ENCODE assay signal across 1 cellular context in genomic region chr6:111677186-111677990, GRCh38.
TF ChIP-seq lines count a peak whose summit lies in the region.

No MANE protein-coding gene starts in this region.

TF ChIP-seq in HepG2, 621 proteins besides CTCF, POLR2A, EP300 and RAD21 (continued from another document and continues in another):
- TF ChIP-seq ZNF318 (CRISPR knock-in tag; IDR thresholded peaks at IDR 0.05), result no peak
- TF ChIP-seq RXRB (CRISPR knock-in tag; IDR thresholded peaks at IDR 0.05; ENCODE audit: borderline replicate concordance), result peak; percentile 32; the same call in 1 of the 2 replicates
- TF ChIP-seq PRMT3 (CRISPR knock-in tag; IDR thresholded peaks at IDR 0.05; ENCODE audit: borderline replicate concordance, low read depth), result no peak
- no peak for TF ChIP-seq YY1 (IDR thresholded peaks at IDR 0.05; ENCODE audit: insufficient read depth, insufficient replicate concordance, low read depth, low read length)
- peak; percentile 42; the same call in 1 of the 2 replicates for TF ChIP-seq ETV5 (CRISPR knock-in tag; IDR thresholded peaks at IDR 0.05; ENCODE audit: borderline replicate concordance)
- TF ChIP-seq MZF1 (CRISPR knock-in tag; IDR thresholded peaks at IDR 0.05; ENCODE audit: borderline replicate concordance), result no peak
- TF ChIP-seq ZNF614 (CRISPR knock-in tag; IDR thresholded peaks at IDR 0.05; ENCODE audit: borderline replicate concordance), result peak; percentile 74; the same call in 1 of the 2 replicates
- TF ChIP-seq ZNF274 (CRISPR knock-in tag; IDR thresholded peaks at IDR 0.05), result no peak
- TF ChIP-seq ZC3H4 (CRISPR knock-in tag; IDR thresholded peaks at IDR 0.05; ENCODE audit: borderline replicate concordance), result no peak
- no peak for TF ChIP-seq SP1 (IDR thresholded peaks at IDR 0.05)
- TF ChIP-seq SP1 (CRISPR knock-in tag; IDR thresholded peaks at IDR 0.05), result no peak
- TF ChIP-seq PHB2 (IDR thresholded peaks at IDR 0.05; ENCODE audit: partially characterized antibody), result no peak
- no peak for TF ChIP-seq ZNF251 (CRISPR knock-in tag; IDR thresholded peaks at IDR 0.05)
- no peak for TF ChIP-seq DZIP1 (CRISPR knock-in tag; IDR thresholded peaks at IDR 0.05)
- TF ChIP-seq, protein P1, sequence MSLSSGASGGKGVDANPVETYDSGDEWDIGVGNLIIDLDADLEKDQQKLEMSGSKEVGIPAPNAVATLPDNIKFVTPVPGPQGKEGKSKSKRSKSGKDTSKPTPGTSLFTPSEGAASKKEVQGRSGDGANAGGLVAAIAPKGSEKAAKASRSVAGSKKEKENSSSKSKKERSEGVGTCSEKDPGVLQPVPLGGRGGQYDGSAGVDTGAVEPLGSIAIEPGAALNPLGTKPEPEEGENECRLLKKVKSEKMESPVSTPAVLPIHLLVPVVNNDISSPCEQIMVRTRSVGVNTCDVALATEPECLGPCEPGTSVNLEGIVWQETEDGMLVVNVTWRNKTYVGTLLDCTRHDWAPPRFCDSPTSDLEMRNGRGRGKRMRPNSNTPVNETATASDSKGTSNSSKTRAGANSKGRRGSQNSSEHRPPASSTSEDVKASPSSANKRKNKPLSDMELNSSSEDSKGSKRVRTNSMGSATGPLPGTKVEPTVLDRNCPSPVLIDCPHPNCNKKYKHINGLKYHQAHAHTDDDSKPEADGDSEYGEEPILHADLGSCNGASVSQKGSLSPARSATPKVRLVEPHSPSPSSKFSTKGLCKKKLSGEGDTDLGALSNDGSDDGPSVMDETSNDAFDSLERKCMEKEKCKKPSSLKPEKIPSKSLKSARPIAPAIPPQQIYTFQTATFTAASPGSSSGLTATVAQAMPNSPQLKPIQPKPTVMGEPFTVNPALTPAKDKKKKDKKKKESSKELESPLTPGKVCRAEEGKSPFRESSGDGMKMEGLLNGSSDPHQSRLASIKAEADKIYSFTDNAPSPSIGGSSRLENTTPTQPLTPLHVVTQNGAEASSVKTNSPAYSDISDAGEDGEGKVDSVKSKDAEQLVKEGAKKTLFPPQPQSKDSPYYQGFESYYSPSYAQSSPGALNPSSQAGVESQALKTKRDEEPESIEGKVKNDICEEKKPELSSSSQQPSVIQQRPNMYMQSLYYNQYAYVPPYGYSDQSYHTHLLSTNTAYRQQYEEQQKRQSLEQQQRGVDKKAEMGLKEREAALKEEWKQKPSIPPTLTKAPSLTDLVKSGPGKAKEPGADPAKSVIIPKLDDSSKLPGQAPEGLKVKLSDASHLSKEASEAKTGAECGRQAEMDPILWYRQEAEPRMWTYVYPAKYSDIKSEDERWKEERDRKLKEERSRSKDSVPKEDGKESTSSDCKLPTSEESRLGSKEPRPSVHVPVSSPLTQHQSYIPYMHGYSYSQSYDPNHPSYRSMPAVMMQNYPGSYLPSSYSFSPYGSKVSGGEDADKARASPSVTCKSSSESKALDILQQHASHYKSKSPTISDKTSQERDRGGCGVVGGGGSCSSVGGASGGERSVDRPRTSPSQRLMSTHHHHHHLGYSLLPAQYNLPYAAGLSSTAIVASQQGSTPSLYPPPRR (CRISPR knock-in tag; IDR thresholded peaks at IDR 0.05; ENCODE audit: borderline replicate concordance), result no peak
- no peak for TF ChIP-seq HMG20B (CRISPR knock-in tag; conservative IDR thresholded peaks at IDR 0.05)
- TF ChIP-seq HNRNPL (IDR thresholded peaks at IDR 0.05; ENCODE audit: low read depth, low read length), result no peak
- no peak for TF ChIP-seq CBX5 (CRISPR knock-in tag; IDR thresholded peaks at IDR 0.05; ENCODE audit: borderline replicate concordance)
- TF ChIP-seq ZNF83 (CRISPR knock-in tag; IDR thresholded peaks at IDR 0.05; ENCODE audit: borderline replicate concordance), result no peak
- 0 out of 2 replicates have a peak, but pooled peaks have one; percentile 16 for TF ChIP-seq POGZ (CRISPR knock-in tag; IDR thresholded peaks at IDR 0.05)
- no peak for TF ChIP-seq ZNF143 (CRISPR knock-in tag; IDR thresholded peaks at IDR 0.05)
- TF ChIP-seq PPARG (CRISPR knock-in tag; conservative IDR thresholded peaks at IDR 0.05), result peak; percentile 63
- TF ChIP-seq ZNF691 (CRISPR knock-in tag; IDR thresholded peaks at IDR 0.05; ENCODE audit: borderline replicate concordance, low read depth), result no peak
- TF ChIP-seq RARG (CRISPR knock-in tag; IDR thresholded peaks at IDR 0.05; ENCODE audit: low read depth), result no peak
- TF ChIP-seq, protein P2, sequence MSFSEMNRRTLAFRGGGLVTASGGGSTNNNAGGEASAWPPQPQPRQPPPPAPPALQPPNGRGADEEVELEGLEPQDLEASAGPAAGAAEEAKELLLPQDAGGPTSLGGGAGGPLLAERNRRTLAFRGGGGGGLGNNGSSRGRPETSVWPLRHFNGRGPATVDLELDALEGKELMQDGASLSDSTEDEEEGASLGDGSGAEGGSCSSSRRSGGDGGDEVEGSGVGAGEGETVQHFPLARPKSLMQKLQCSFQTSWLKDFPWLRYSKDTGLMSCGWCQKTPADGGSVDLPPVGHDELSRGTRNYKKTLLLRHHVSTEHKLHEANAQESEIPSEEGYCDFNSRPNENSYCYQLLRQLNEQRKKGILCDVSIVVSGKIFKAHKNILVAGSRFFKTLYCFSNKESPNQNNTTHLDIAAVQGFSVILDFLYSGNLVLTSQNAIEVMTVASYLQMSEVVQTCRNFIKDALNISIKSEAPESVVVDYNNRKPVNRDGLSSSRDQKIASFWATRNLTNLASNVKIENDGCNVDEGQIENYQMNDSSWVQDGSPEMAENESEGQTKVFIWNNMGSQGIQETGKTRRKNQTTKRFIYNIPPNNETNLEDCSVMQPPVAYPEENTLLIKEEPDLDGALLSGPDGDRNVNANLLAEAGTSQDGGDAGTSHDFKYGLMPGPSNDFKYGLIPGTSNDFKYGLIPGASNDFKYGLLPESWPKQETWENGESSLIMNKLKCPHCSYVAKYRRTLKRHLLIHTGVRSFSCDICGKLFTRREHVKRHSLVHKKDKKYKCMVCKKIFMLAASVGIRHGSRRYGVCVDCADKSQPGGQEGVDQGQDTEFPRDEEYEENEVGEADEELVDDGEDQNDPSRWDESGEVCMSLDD (CRISPR knock-in tag; IDR thresholded peaks at IDR 0.05; ENCODE audit: borderline replicate concordance), result no peak
- no peak for TF ChIP-seq THYN1 (CRISPR knock-in tag; IDR thresholded peaks at IDR 0.05; ENCODE audit: borderline replicate concordance, low read depth)
- no peak for TF ChIP-seq PBX2 (CRISPR knock-in tag; IDR thresholded peaks at IDR 0.05)
- no peak for TF ChIP-seq HNRNPH1 (optimal IDR thresholded peaks at IDR 0.05; ENCODE audit: low read depth, low read length)
- no peak for TF ChIP-seq ZNF501 (CRISPR knock-in tag; IDR thresholded peaks at IDR 0.05)
- TF ChIP-seq ZNF292 (CRISPR knock-in tag; IDR thresholded peaks at IDR 0.05; ENCODE audit: borderline replicate concordance, low read depth), result peak; percentile 23; the same call in 1 of the 2 replicates
- TF ChIP-seq, protein P3, sequence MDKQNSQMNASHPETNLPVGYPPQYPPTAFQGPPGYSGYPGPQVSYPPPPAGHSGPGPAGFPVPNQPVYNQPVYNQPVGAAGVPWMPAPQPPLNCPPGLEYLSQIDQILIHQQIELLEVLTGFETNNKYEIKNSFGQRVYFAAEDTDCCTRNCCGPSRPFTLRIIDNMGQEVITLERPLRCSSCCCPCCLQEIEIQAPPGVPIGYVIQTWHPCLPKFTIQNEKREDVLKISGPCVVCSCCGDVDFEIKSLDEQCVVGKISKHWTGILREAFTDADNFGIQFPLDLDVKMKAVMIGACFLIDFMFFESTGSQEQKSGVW (CRISPR knock-in tag; IDR thresholded peaks at IDR 0.05; ENCODE audit: borderline replicate concordance), result no peak
- no peak for TF ChIP-seq ATAD3A (CRISPR knock-in tag; IDR thresholded peaks at IDR 0.05)
- no peak for TF ChIP-seq EZH2 (conservative IDR thresholded peaks at IDR 0.05; ENCODE audit: low read depth, low read length)
